In the genomic region with DNA sequence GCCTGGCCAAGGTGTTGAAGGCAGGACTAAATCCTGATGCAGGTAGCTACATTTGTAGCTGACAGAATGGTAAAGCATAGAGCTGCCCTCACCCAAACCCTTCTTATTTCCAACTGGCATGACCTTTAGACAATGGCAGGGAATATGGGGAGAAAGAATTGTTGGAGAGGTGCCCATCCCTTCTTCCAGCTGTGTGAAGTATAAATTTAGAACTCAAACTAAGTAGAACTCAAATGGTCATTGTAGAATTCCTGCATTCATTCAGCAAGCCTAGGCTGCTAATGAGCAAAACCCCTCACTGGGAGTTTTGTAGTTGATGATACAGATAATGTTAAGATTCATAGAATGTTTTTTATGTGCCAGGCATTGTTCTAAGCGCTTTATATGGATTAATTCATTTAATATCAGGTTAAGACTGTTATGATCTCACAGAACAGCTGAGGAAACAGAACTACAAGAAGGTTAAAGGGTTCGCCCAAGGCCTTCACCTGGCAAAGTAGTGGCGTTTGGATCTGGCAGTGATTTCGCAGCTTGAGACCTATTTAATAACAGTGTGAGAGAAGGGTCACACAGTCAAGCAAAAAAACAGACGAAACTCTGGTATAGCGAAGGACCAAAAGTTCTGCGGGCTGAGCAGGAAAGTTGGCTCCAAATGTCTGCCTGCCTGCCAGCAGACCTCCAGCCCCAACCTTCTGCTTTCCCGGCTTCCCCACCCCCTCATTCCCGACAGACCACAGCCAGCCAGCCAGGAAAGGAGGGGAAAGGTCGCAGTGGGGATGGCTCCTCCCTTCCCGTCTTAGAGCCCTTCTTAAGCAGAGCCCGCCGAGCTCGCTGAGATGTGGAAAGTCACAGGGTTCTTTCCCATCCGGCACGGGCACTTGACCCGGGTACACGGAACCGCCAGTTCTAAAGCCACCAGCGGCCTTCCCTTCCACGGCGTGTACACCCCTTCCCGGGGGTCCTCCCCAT, we compare ENCODE assay signal across 8 cellular contexts. TPM values are rescaled to one million over a fixed set of nuclear protein-coding genes. Genes with fewer than 3 reads are reported as not detected.
DNase-seq lines count a peak whose midpoint lies in the region; ATAC-seq and TF ChIP-seq lines count a peak whose summit lies in the region.

No MANE protein-coding gene starts in this region.

- peaks cover 65% of the 10 kb centered on the region for H3K4me1 ChIP-seq in left ventricle myocardium inferior
- H3K4me1 ChIP-seq in parathyroid adenoma = peaks cover 4% of the 10 kb centered on the region

- peak; percentile 93 for DNase-seq in DMS 273 (lab: John Stamatoyannopoulos, UW; ENCODE audit: unreplicated experiment)
- no peak for DNase-seq in activated CD8-positive, alpha-beta T cell treated with anti-CD3 and anti-CD28 coated beads, Interleukin-2, amount 10 ng/mL, durations not matched to agents 7 days and 5 days
- peak; percentile 90 for DNase-seq in left ventricle myocardium inferior
- DNase-seq in DMS153 treated with DMSO at 0.1 percent for 48 hours (lab: John Stamatoyannopoulos, UW; ENCODE audit: unreplicated experiment) = no peak
- no peak for DNase-seq in SKM-1 treated with dmso at 0.1 percent for 144 hours (lab: John Stamatoyannopoulos, UW; ENCODE audit: unreplicated experiment)
- no peak for DNase-seq in stimulated activated naive CD8-positive, alpha-beta T cell treated with anti-CD3 and anti-CD28 coated beads, Interleukin-15, Interleukin-2, amounts not matched to agents 100 U/mL and 50 U/mL, for 24 hours
- DNase-seq in cortex of kidney (lab: John Stamatoyannopoulos, UW) = no peak

- H3K27me3 ChIP-seq in left ventricle myocardium inferior (ENCODE audit: low read depth) = no peaks in the 10 kb centered on the region
- no peaks in the 10 kb centered on the region for H3K27me3 ChIP-seq in parathyroid adenoma (ENCODE audit: control insufficient read depth, insufficient read depth, low read length)

- H3K79me2 ChIP-seq in parathyroid adenoma = no peaks in the 10 kb centered on the region

- no peaks in the 10 kb centered on the region for H3K9me3 ChIP-seq in left ventricle myocardium inferior (replicated peaks)
- H3K9me3 ChIP-seq in parathyroid adenoma (ENCODE audit: control insufficient read depth, low read length) = no peaks in the 10 kb centered on the region

- peak overlapping the region; percentile 78 for H2AFZ ChIP-seq in parathyroid adenoma

- intact Hi-C loops in left ventricle myocardium inferior (cut with micrococcal nuclease) = no loop called here

- H3K9ac ChIP-seq in parathyroid adenoma = no peak overlapping the region

- H3K9me3 Mint-ChIP-seq in activated CD8-positive, alpha-beta T cell treated with anti-CD3 and anti-CD28 coated beads, Interleukin-2, amount 10 ng/mL, durations not matched to agents 7 days and 5 days (ENCODE audit: insufficient read depth) = no peaks in the 10 kb centered on the region

- H3K36me3 Mint-ChIP-seq in activated CD8-positive, alpha-beta T cell treated with anti-CD3 and anti-CD28 coated beads, Interleukin-2, amount 10 ng/mL, durations not matched to agents 7 days and 5 days (ENCODE audit: low read depth) = peaks cover 18% of the 10 kb centered on the region

- no peak for ATAC-seq in activated CD8-positive, alpha-beta T cell treated with anti-CD3 and anti-CD28 coated beads, Interleukin-2, amount 10 ng/mL, durations not matched to agents 7 days and 5 days
- ATAC-seq in stimulated activated naive CD8-positive, alpha-beta T cell treated with anti-CD3 and anti-CD28 coated beads, Interleukin-15, Interleukin-2, amounts not matched to agents 100 U/mL and 50 U/mL, for 24 hours = no peak

- TF ChIP-seq CTCF in left ventricle myocardium inferior (IDR thresholded peaks at IDR 0.05; ENCODE audit: borderline replicate concordance) = no peak
- TF ChIP-seq CTCF in parathyroid adenoma (IDR thresholded peaks at IDR 0.05) = no peak

- peak overlapping the region; percentile 25 for H3K4me3 Mint-ChIP-seq in activated CD8-positive, alpha-beta T cell treated with anti-CD3 and anti-CD28 coated beads, Interleukin-2, amount 10 ng/mL, durations not matched to agents 7 days and 5 days

- POLR2A ChIA-PET in activated CD8-positive, alpha-beta T cell treated with anti-CD3 and anti-CD28 coated beads, Interleukin-2, amount 10 ng/mL, durations not matched to agents 7 days and 5 days (lab: Charles Lee) = interaction anchor here (1.4 kb wide), 1 partner anchor 23 kb away, joined by 5 read pairs; a partner anchor contains a TSS

- H3K4me3 ChIP-seq in left ventricle myocardium inferior = peak overlapping the region; percentile 88
- H3K4me3 ChIP-seq in parathyroid adenoma (ENCODE audit: low read depth, low read length) = no peak overlapping the region

- H3K4me1 Mint-ChIP-seq in activated CD8-positive, alpha-beta T cell treated with anti-CD3 and anti-CD28 coated beads, Interleukin-2, amount 10 ng/mL, durations not matched to agents 7 days and 5 days (ENCODE audit: low read depth) = peaks cover 51% of the 10 kb centered on the region

- H3K27me3 Mint-ChIP-seq in activated CD8-positive, alpha-beta T cell treated with anti-CD3 and anti-CD28 coated beads, Interleukin-2, amount 10 ng/mL, durations not matched to agents 7 days and 5 days (ENCODE audit: low read depth) = peaks cover 7% of the 10 kb centered on the region

- H3K27ac ChIP-seq in left ventricle myocardium inferior (replicated peaks) (peak overlapping the region; percentile 96), parathyroid adenoma (peak overlapping the region; percentile 77)

- no peak overlapping the region for H3K4me2 ChIP-seq in parathyroid adenoma (ENCODE audit: low read length)

- peaks cover 8% of the 10 kb centered on the region for H3K36me3 ChIP-seq in left ventricle myocardium inferior
- no peaks in the 10 kb centered on the region for H3K36me3 ChIP-seq in parathyroid adenoma (ENCODE audit: control insufficient read depth, insufficient read depth, low read length)

- peak overlapping the region; percentile 55 for H3K27ac Mint-ChIP-seq in activated CD8-positive, alpha-beta T cell treated with anti-CD3 and anti-CD28 coated beads, Interleukin-2, amount 10 ng/mL, durations not matched to agents 7 days and 5 days

- CTCF ChIA-PET in activated CD8-positive, alpha-beta T cell treated with anti-CD3 and anti-CD28 coated beads, Interleukin-2, amount 10 ng/mL, durations not matched to agents 7 days and 5 days (lab: Charles Lee) = interaction anchor here (0.7 to 4.1 kb wide), 10 partner anchors 9 to 29 kb away, joined by 3 to 40 read pairs (median 4); no protein-coding TSS in a partner anchor

RNA-seq across cellular contexts. Expression of a gene that starts 1.6 kb away (rescaled TPM):
- total RNA-seq in activated CD8-positive, alpha-beta T cell treated with anti-CD3 and anti-CD28 coated beads, Interleukin-2, amount 10 ng/mL, durations not matched to agents 7 days and 5 days = 10 to 100 TPM; 24.1 to 26.2 TPM
- total RNA-seq in left ventricle myocardium inferior = 7.9 TPM

RNA-seq across cellular contexts. Expression of a gene that starts 22.4 kb away (rescaled TPM):
- total RNA-seq in activated CD8-positive, alpha-beta T cell treated with anti-CD3 and anti-CD28 coated beads, Interleukin-2, amount 10 ng/mL, durations not matched to agents 7 days and 5 days = 10 to 100 TPM; 29.2 to 32.2 TPM
- total RNA-seq in left ventricle myocardium inferior = 19.5 TPM

RNA-seq across cellular contexts. Expression of a gene that starts 44.3 kb away (rescaled TPM):
- 10 to 100 TPM; 75.3 to 80.8 TPM for total RNA-seq in activated CD8-positive, alpha-beta T cell treated with anti-CD3 and anti-CD28 coated beads, Interleukin-2, amount 10 ng/mL, durations not matched to agents 7 days and 5 days
- total RNA-seq in left ventricle myocardium inferior = 17.4 TPM

Comparison
In these comparisons a context has a peak if more than half of its experiments do, and no peak if none do; other contexts are left out.
1. DNase-seq: peak in DMS 273 (single experiment) and left ventricle myocardium inferior (single experiment); none in activated CD8-positive, alpha-beta T cell treated with anti-CD3 and anti-CD28 coated beads, Interleukin-2, amount 10 ng/mL, durations not matched to agents 7 days and 5 days (single experiment), DMS153 treated with DMSO at 0.1 percent for 48 hours (single experiment), SKM-1 treated with dmso at 0.1 percent for 144 hours (single experiment), stimulated activated naive CD8-positive, alpha-beta T cell treated with anti-CD3 and anti-CD28 coated beads, Interleukin-15, Interleukin-2, amounts not matched to agents 100 U/mL and 50 U/mL, for 24 hours (single experiment) and cortex of kidney (single experiment).